In the genomic region with DNA sequence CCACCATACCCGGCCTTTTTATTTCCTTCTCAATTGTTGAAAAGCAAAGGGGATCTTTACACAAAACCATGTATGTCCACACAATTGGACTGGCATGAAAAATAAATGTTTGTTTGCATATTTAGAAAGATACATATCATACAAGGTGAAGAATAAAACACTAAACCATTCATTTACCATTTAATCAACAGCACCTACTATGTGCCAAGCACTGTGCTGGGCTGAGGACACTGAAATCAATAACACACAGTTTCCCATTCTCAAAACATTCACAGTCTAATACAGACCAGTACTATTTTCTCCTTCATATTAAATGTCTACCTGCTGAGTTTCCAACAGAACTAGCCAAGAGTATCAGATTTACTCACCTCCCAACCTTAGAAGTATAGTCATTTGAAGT, we compare ENCODE assay signal across 1 cellular context.
TF ChIP-seq lines count a peak whose summit lies in the region.

No MANE protein-coding gene starts in this region.

TF ChIP-seq in HCT116, 20 proteins besides CTCF, POLR2A, EP300 and RAD21:
- TF ChIP-seq, protein P1, sequence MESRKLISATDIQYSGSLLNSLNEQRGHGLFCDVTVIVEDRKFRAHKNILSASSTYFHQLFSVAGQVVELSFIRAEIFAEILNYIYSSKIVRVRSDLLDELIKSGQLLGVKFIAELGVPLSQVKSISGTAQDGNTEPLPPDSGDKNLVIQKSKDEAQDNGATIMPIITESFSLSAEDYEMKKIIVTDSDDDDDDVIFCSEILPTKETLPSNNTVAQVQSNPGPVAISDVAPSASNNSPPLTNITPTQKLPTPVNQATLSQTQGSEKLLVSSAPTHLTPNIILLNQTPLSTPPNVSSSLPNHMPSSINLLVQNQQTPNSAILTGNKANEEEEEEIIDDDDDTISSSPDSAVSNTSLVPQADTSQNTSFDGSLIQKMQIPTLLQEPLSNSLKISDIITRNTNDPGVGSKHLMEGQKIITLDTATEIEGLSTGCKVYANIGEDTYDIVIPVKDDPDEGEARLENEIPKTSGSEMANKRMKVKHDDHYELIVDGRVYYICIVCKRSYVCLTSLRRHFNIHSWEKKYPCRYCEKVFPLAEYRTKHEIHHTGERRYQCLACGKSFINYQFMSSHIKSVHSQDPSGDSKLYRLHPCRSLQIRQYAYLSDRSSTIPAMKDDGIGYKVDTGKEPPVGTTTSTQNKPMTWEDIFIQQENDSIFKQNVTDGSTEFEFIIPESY (IDR thresholded peaks at IDR 0.05; ENCODE audit: extremely low read depth, insufficient replicate concordance, low read length): no peak
- no peak for TF ChIP-seq CBX3 (IDR thresholded peaks at IDR 0.05; ENCODE audit: low read depth)
- TF ChIP-seq ELF1 (IDR thresholded peaks at IDR 0.05; ENCODE audit: borderline replicate concordance, low read depth): no peak
- TF ChIP-seq, protein P2, sequence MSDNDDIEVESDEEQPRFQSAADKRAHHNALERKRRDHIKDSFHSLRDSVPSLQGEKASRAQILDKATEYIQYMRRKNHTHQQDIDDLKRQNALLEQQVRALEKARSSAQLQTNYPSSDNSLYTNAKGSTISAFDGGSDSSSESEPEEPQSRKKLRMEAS (IDR thresholded peaks at IDR 0.05): no peak
- TF ChIP-seq SP1 (IDR thresholded peaks at IDR 0.05; ENCODE audit: low read depth): no peak
- no peak for TF ChIP-seq ZNF274 (IDR thresholded peaks at IDR 0.05; ENCODE audit: low read depth, low read length)
